ENCODE assay signal across 1 cellular context in genomic region chr18:35291166-35291565, GRCh38.
TF ChIP-seq lines count a peak whose summit lies in the region.

No MANE protein-coding gene starts in this region.

TF ChIP-seq in IMR-90, 13 proteins besides CTCF, POLR2A, EP300 and RAD21 (continued from another document):
- no peak for TF ChIP-seq USF2 (IDR thresholded peaks at IDR 0.05; ENCODE audit: low read depth, low read length)
- no peak for TF ChIP-seq MAFK (IDR thresholded peaks at IDR 0.05; ENCODE audit: low read depth, low read length)
- TF ChIP-seq CEBPB (IDR thresholded peaks at IDR 0.05; ENCODE audit: low read depth, low read length): no peak
- TF ChIP-seq RFX5 (IDR thresholded peaks at IDR 0.05; ENCODE audit: low read depth, low read length): no peak
